ENCODE assay signal across 8 cellular contexts in the genomic region with DNA sequence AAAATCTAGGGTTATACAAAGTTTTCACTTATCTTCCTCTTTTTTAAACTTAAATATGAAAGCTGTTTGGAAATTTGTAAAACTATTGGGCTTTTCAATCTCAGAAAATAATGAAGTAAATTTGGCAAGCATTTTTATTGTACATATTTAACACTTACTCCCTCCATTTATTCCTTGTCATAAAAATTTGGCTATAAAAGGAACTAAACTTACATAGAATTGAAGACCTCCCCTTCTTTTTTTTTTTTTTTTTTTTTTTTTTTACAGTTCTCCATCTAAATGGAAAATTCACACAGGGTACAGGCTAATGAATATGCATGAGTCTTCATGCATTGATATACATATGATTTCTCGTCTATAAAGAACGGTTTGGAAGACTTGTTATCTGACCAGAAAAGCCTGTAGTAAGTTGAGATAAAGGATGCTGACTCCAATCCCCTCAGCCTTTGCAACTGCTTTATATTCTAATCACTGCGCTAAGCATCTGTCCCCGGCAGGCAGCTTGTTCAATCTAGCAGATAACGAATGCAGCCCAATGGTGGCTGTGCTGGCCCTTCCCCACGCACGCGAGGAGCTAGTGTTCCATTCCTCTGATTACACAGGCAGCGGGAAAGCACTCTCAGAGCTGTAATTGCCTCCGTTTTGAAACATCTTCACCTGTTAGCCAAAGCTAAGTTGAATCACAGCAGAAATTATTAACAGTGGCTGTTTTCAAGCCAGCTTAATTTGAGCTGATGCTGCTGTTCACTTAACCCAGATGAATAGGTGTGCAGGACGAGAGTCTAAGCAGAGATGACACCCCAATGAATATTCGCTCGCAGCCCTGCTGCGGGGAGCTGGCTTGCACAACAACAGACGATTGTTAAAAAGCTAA.
A peak's percentile ranks its signal among the peaks of the same experiment; 100 is the strongest.
DNase-seq lines count a peak whose midpoint lies in the region; ATAC-seq and TF ChIP-seq lines count a peak whose summit lies in the region.

No MANE protein-coding gene starts in this region.

- H3K4me3 ChIP-seq in kidney epithelial cell (ENCODE audit: low read depth, low read length) = peak overlapping the region; percentile 30

- H3K27me3 ChIP-seq in kidney epithelial cell (ENCODE audit: control insufficient read depth, insufficient read depth, low read length) = no peaks in the 10 kb centered on the region

- no peaks in the 10 kb centered on the region for H3K36me3 Mint-ChIP-seq in type B pancreatic cell
- no peaks in the 10 kb centered on the region for H3K36me3 Mint-ChIP-seq in activated T-helper 17 cell treated with anti-CD3 and anti-CD28 coated beads, Interleukin-2, amount 50 U/mL, for 72 hours (ENCODE audit: low read depth)

- peak overlapping the region; percentile 80 for H3K4me3 Mint-ChIP-seq in type B pancreatic cell
- H3K4me3 Mint-ChIP-seq in activated T-helper 17 cell treated with anti-CD3 and anti-CD28 coated beads, Interleukin-2, amount 50 U/mL, for 72 hours = no peak overlapping the region

- H3K4me1 Mint-ChIP-seq in type B pancreatic cell (ENCODE audit: unreplicated experiment) = peaks cover 67% of the 10 kb centered on the region
- no peaks in the 10 kb centered on the region for H3K4me1 Mint-ChIP-seq in activated T-helper 17 cell treated with anti-CD3 and anti-CD28 coated beads, Interleukin-2, amount 50 U/mL, for 72 hours

- TF ChIP-seq CTCF in kidney epithelial cell (IDR thresholded peaks at IDR 0.05; ENCODE audit: insufficient read depth, low read length, poor library complexity, severe bottlenecking) (no peak), type B pancreatic cell (conservative IDR thresholded peaks at IDR 0.05) (no peak)

- peak overlapping the region; percentile 52 for H3K27ac Mint-ChIP-seq in type B pancreatic cell
- no peak overlapping the region for H3K27ac Mint-ChIP-seq in activated T-helper 17 cell treated with anti-CD3 and anti-CD28 coated beads, Interleukin-2, amount 50 U/mL, for 72 hours

- DNase-seq in EH (ENCODE audit: low read depth) (peak; percentile 9), amygdala (lab: John Stamatoyannopoulos, UW) (peak in 35 of 56 donors; percentile 3 to 64 (median 33)), kidney epithelial cell (ENCODE audit: low read depth) (no peak), type B pancreatic cell (ENCODE audit: extremely low spot score, unreplicated experiment) (no peak)
- DNase-seq in activated CD4-positive, CD25-positive, alpha-beta regulatory T cell (lab: John Stamatoyannopoulos, UW) = no peak

- no peaks in the 10 kb centered on the region for H3K9me3 Mint-ChIP-seq in type B pancreatic cell
- H3K9me3 Mint-ChIP-seq in activated T-helper 17 cell treated with anti-CD3 and anti-CD28 coated beads, Interleukin-2, amount 50 U/mL, for 72 hours = peaks cover 6% of the 10 kb centered on the region

- ATAC-seq in HG03045 (IDR thresholded peaks at IDR 0.05; ENCODE audit: unreplicated experiment) (peak; percentile 54), HG03159 (IDR thresholded peaks at IDR 0.05; ENCODE audit: unreplicated experiment) (no peak)
- no peak for ATAC-seq in activated T-helper 17 cell treated with anti-CD3 and anti-CD28 coated beads, Interleukin-2, amount 50 U/mL, for 72 hours (replicated peaks)

- peaks cover 3% of the 10 kb centered on the region for H3K27me3 Mint-ChIP-seq in type B pancreatic cell
- no peaks in the 10 kb centered on the region for H3K27me3 Mint-ChIP-seq in activated T-helper 17 cell treated with anti-CD3 and anti-CD28 coated beads, Interleukin-2, amount 50 U/mL, for 72 hours

- H3K36me3 ChIP-seq in kidney epithelial cell (ENCODE audit: control insufficient read depth, insufficient read depth, low read length) = no peaks in the 10 kb centered on the region

Comparison
In these comparisons a context has a peak if more than half of its experiments do, and no peak if none do; other contexts are left out.
1. DNase-seq: peak in EH (single experiment) and amygdala (35 of 56); none in kidney epithelial cell (single experiment), type B pancreatic cell (single experiment) and activated CD4-positive, CD25-positive, alpha-beta regulatory T cell (0 of 4).